ENCODE assay signal across 9 cellular contexts in genomic region chr7:141700848-141701371, GRCh38. TPM values are rescaled to one million over a fixed set of nuclear protein-coding genes. Genes with fewer than 3 reads are reported as not detected.
DNase-seq lines count a peak whose midpoint lies in the region; ATAC-seq and TF ChIP-seq lines count a peak whose summit lies in the region.
"Had no signal": no experiment of that assay in that cellular context is flagged by ENCODE, and none has a peak within 500 bp of the region (broad histone marks: within the 10 kb centered on the region; RNA-seq: fewer than 3 reads in every experiment).

No MANE protein-coding gene starts in this region.

- H3K36me3 Mint-ChIP-seq in osteocyte (ENCODE audit: unreplicated experiment): no peaks in the 10 kb centered on the region

- H3K4me3 Mint-ChIP-seq in osteocyte (ENCODE audit: unreplicated experiment): peak overlapping the region; percentile 73

- H3K4me3 ChIP-seq in HEK293 (ENCODE audit: low read depth, low read length) (peak overlapping the region; percentile 67), fibroblast of the aortic adventitia (ENCODE audit: low read depth, low read length) (peak overlapping the region; percentile 83)

- H3K9me3 ChIP-seq in HEK293 (ENCODE audit: control insufficient read depth, insufficient read depth, low read depth, low read length): no peaks in the 10 kb centered on the region

- H3K27ac ChIP-seq in HEK293 (ENCODE audit: extremely low read depth, low read depth, low read length): no peak overlapping the region

- ATAC-seq in GM21367 (IDR thresholded peaks at IDR 0.05; ENCODE audit: unreplicated experiment) (no peak), HG02973 (IDR thresholded peaks at IDR 0.05; ENCODE audit: unreplicated experiment) (no peak), HG03521 (IDR thresholded peaks at IDR 0.05; ENCODE audit: unreplicated experiment) (no peak)

- peak overlapping the region; percentile 53 for H3K27ac Mint-ChIP-seq in osteocyte (ENCODE audit: unreplicated experiment)

- H3K36me3 ChIP-seq in HEK293 (ENCODE audit: control insufficient read depth in 2 of 2, insufficient read depth in 1 of 2, low read length in 2 of 2): no peaks in the 10 kb centered on the region

- DNase-seq in COLO668 (lab: John Stamatoyannopoulos, UW; ENCODE audit: unreplicated experiment) (peak; percentile 20), fibroblast of the aortic adventitia (ENCODE audit: low read depth) (no peak), osteocyte (ENCODE audit: extremely low spot score, unreplicated experiment) (no peak)
- peak; percentile 3 to 10 for DNase-seq in activated CD4-positive, alpha-beta T cell treated with anti-CD3 and anti-CD28 coated beads, Interleukin-2, amount 50 U/mL, for 48 hours

- peaks cover 52% of the 10 kb centered on the region for H3K4me1 Mint-ChIP-seq in osteocyte (ENCODE audit: unreplicated experiment)

- CTCF ChIA-PET in HEK293 (lab: Yijun Ruan, JAX): interaction anchor here (1.5 kb wide), 1 partner anchor 38 kb away, joined by 3 read pairs; no protein-coding TSS in a partner anchor

- no peak for TF ChIP-seq CTCF in HEK293 (tag by site-specific recombination; IDR thresholded peaks at IDR 0.05)
- TF ChIP-seq CTCF in fibroblast of the aortic adventitia (IDR thresholded peaks at IDR 0.05; ENCODE audit: insufficient read depth, low read length): no peak
- no peak for TF ChIP-seq CTCF in osteocyte (IDR thresholded peaks at IDR 0.05)

- POLR2A ChIA-PET in HEK293 (lab: Yijun Ruan, JAX): interaction anchor here (0.8 to 1.5 kb wide), 4 partner anchors 9 to 150 kb away, joined by 3 to 12 read pairs (median 4); partner anchors contain the start of genes AGK and SSBP1

- H3K4me1 ChIP-seq in HEK293 (ENCODE audit: control insufficient read depth, insufficient read depth, low read length): peaks cover 8% of the 10 kb centered on the region

- H3K9me3 Mint-ChIP-seq in osteocyte (ENCODE audit: unreplicated experiment): no peaks in the 10 kb centered on the region

- no peaks in the 10 kb centered on the region for H3K27me3 Mint-ChIP-seq in osteocyte (ENCODE audit: unreplicated experiment)

TF ChIP-seq in HEK293, 187 proteins besides CTCF, POLR2A, EP300 and RAD21:
- TF ChIP-seq, protein P1, sequence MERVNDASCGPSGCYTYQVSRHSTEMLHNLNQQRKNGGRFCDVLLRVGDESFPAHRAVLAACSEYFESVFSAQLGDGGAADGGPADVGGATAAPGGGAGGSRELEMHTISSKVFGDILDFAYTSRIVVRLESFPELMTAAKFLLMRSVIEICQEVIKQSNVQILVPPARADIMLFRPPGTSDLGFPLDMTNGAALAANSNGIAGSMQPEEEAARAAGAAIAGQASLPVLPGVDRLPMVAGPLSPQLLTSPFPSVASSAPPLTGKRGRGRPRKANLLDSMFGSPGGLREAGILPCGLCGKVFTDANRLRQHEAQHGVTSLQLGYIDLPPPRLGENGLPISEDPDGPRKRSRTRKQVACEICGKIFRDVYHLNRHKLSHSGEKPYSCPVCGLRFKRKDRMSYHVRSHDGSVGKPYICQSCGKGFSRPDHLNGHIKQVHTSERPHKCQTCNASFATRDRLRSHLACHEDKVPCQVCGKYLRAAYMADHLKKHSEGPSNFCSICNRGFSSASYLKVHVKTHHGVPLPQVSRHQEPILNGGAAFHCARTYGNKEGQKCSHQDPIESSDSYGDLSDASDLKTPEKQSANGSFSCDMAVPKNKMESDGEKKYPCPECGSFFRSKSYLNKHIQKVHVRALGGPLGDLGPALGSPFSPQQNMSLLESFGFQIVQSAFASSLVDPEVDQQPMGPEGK (tag by site-specific recombination; IDR thresholded peaks at IDR 0.05): 0 out of 2 replicates have a peak, but pooled peaks have one; percentile 15
- TF ChIP-seq ZBTB17 (tag by site-specific recombination; IDR thresholded peaks at IDR 0.05) (peak; percentile 68), GLIS1 (tag by site-specific recombination; IDR thresholded peaks at IDR 0.05) (no peak), ZBTB20 (tag by site-specific recombination; IDR thresholded peaks at IDR 0.05) (peak; percentile 91), ZBTB48 (tag by site-specific recombination; IDR thresholded peaks at IDR 0.05) (peak; percentile 39; the same call in 1 of the 2 replicates), ZNF658 (tag by site-specific recombination; IDR thresholded peaks at IDR 0.05) (no peak), ZIC2 (tag by site-specific recombination; IDR thresholded peaks at IDR 0.05) (peak; percentile 42), TCF7L2 (IDR thresholded peaks at IDR 0.05; ENCODE audit: borderline replicate concordance, low read depth, low read length) (no peak)
- TF ChIP-seq, protein P2, sequence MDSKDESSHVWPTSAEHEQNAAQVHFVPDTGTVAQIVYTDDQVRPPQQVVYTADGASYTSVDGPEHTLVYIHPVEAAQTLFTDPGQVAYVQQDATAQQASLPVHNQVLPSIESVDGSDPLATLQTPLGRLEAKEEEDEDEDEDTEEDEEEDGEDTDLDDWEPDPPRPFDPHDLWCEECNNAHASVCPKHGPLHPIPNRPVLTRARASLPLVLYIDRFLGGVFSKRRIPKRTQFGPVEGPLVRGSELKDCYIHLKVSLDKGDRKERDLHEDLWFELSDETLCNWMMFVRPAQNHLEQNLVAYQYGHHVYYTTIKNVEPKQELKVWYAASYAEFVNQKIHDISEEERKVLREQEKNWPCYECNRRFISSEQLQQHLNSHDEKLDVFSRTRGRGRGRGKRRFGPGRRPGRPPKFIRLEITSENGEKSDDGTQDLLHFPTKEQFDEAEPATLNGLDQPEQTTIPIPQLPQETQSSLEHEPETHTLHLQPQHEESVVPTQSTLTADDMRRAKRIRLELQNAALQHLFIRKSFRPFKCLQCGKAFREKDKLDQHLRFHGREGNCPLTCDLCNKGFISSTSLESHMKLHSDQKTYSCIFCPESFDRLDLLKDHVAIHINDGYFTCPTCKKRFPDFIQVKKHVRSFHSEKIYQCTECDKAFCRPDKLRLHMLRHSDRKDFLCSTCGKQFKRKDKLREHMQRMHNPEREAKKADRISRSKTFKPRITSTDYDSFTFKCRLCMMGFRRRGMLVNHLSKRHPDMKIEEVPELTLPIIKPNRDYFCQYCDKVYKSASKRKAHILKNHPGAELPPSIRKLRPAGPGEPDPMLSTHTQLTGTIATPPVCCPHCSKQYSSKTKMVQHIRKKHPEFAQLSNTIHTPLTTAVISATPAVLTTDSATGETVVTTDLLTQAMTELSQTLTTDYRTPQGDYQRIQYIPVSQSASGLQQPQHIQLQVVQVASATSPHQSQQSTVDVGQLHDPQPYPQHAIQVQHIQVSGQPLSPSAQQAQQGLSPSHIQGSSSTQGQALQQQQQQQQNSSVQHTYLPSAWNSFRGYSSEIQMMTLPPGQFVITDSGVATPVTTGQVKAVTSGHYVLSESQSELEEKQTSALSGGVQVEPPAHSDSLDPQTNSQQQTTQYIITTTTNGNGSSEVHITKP (tag by site-specific recombination; IDR thresholded peaks at IDR 0.05): peak; percentile 47

RNA-seq across cellular contexts. Expression of gene DENND11, which starts 1.1 kb away (rescaled TPM):
- 7.6 and 10.2 TPM in 2 replicates for total RNA-seq in fibroblast of the aortic adventitia (ENCODE audit: low replicate concordance)
- 10.6 and 12.3 TPM in 2 replicates for total RNA-seq in osteocyte

RNA-seq across cellular contexts. Expression of gene WEE2, which starts 7.2 kb away (rescaled TPM):
- total RNA-seq in fibroblast of the aortic adventitia (ENCODE audit: low replicate concordance): under 0.01 TPM in 1 of 2 replicates, not detected in the other
- not detected in 2 replicates for total RNA-seq in osteocyte
- total RNA-seq: K562 had no signal

RNA-seq across cellular contexts. Expression of gene SSBP1, which starts 37.2 kb away (rescaled TPM):
- total RNA-seq in fibroblast of the aortic adventitia (ENCODE audit: low replicate concordance): 122 and 148 TPM in 2 replicates
- 96.4 and 112 TPM in 2 replicates for total RNA-seq in osteocyte

Comparison
In these comparisons a context has a peak if more than half of its experiments do, and no peak if none do; other contexts are left out.
1. DNase-seq: peak in COLO668 (single experiment) and activated CD4-positive, alpha-beta T cell treated with anti-CD3 and anti-CD28 coated beads, Interleukin-2, amount 50 U/mL, for 48 hours (2 of 2); none in fibroblast of the aortic adventitia (single experiment) and osteocyte (single experiment).